8 cellular contexts compared by ENCODE assay signal in the genomic region with DNA sequence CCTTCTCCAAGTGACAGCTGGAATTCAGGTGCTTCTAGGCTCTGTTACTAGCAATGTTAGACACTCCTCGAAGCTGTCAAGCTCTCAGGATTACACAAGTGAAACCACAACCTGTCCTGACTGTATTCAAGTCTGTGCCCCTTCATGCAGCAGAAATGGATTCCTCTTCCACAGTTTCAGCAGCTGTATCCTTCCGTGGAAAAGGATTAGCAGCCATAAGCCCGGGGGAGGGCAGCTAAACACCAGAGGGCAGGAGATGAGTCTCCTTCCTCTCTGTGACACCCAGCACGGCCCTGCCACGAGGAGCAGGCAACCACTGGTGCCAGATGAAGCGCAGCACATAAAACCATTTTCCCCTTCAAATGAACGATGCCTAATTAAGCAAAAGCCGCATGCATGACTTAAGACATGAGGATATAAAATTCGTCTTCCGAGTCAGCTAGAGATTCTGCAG. TPM values are rescaled to one million over a fixed set of nuclear protein-coding genes. Genes with fewer than 3 reads are reported as not detected.
DNase-seq lines count a peak whose midpoint lies in the region; ATAC-seq, FAIRE-seq and TF ChIP-seq lines count a peak whose summit lies in the region.

No MANE protein-coding gene starts in this region.

- H3K9me3 ChIP-seq in HepG2 (ENCODE audit: low read length) = no peaks in the 10 kb centered on the region

- TF ChIP-seq EP300 in HepG2 (IDR thresholded peaks at IDR 0.05; ENCODE audit: low read depth in 2 of 2, low read length in 2 of 2) (no peak), HepG2 (CRISPR knock-in tag; IDR thresholded peaks at IDR 0.05; ENCODE audit: borderline replicate concordance) (no peak)

- H3K4me2 ChIP-seq in HepG2 (ENCODE audit: low read depth, low read length) = peak overlapping the region; percentile 89

- H3K4me1 Mint-ChIP-seq in chondrocyte (ENCODE audit: low read depth) = peaks cover 57% of the 10 kb centered on the region

- 15% methylated on average over 9 of the region's 10 CpGs for WGBS in HepG2 (ENCODE audit: low lambda C conversion rate)

- no peaks in the 10 kb centered on the region for H3K79me2 ChIP-seq in HepG2 (ENCODE audit: insufficient read depth, low read length)

- no peak overlapping the region for H3K27ac ChIP-seq in HepG2 (ENCODE audit: extremely low read length, insufficient read depth, low read length)

- CTCF ChIA-PET in HepG2 (lab: Yijun Ruan, JAX; ENCODE audit: low intra/inter-chr PET ratio, low total read pairs) = no interaction called here

- peak overlapping the region; percentile 70 for H3K4me3 Mint-ChIP-seq in chondrocyte (ENCODE audit: unreplicated experiment)

- H4K20me1 ChIP-seq in HepG2 (ENCODE audit: insufficient read depth, low read length) = no peaks in the 10 kb centered on the region

- BruUV-seq in HepG2 (replicated peaks; lab: Mats Ljungman, UMichigan) = no TSS peak

- POLR2A ChIA-PET in HepG2 (lab: Yijun Ruan, JAX) = no interaction called here

- peak overlapping the region; percentile 58 to 80 (median 69) for H3K4me3 ChIP-seq in HepG2 (replicated peaks in 1 of 3; ENCODE audit: insufficient read depth in 1 of 3, low read depth in 2 of 3, low read length in 3 of 3)

- H3K9ac ChIP-seq in HepG2 (ENCODE audit: insufficient read depth, low read depth, low read length) = no peak overlapping the region

- no peaks in the 10 kb centered on the region for H3K36me3 ChIP-seq in HepG2 (replicated peaks in 1 of 2; ENCODE audit: control insufficient read depth in 1 of 2, insufficient read depth in 2 of 2, low read length in 2 of 2)

- ATAC-seq in HepG2 (peak; percentile 45), GM21737 (IDR thresholded peaks at IDR 0.05; ENCODE audit: unreplicated experiment) (no peak), GM18502 (IDR thresholded peaks at IDR 0.05; ENCODE audit: poor library complexity, unreplicated experiment) (no peak)

- intact Hi-C loops in HepG2 (cut with micrococcal nuclease; ENCODE audit: unreplicated experiment) = loop anchor here (2.0 kb wide), 1 partner anchor 135 kb away; no protein-coding TSS in a partner anchor

- peak overlapping the region; percentile 8 for H2AFZ ChIP-seq in HepG2 (ENCODE audit: low read length)

- peaks cover 4 to 31% of the 10 kb centered on the region in 2 experiments for H3K27me3 ChIP-seq in HepG2 (ENCODE audit: control insufficient read depth in 1 of 2, insufficient read depth in 2 of 2, low read length in 2 of 2)

- in situ Hi-C loops in HepG2 (cut with HindIII; ENCODE audit: extremely low pct_ligation_motif_present, low pct_unique_long_range_greater_than_20kb) = no loop called here

- H3K27me3 Mint-ChIP-seq in chondrocyte (ENCODE audit: low read depth) = no peaks in the 10 kb centered on the region

- peak; percentile 29 for DNase-seq in GF-D8 (lab: John Stamatoyannopoulos, UW)
- DNase-seq in NCI-H1694 treated with DMSO at 0.1 percent for 48 hours (lab: John Stamatoyannopoulos, UW) = peak; percentile 66
- peak; percentile 36 for DNase-seq in activated CD4-positive, alpha-beta T cell treated with anti-CD3 and anti-CD28 coated beads for 1 hour
- no peak for DNase-seq in chondrocyte (ENCODE audit: low spot score)
- no peak for DNase-seq in HepG2 (ENCODE audit: low spot score)
- DNase-seq in stimulated activated CD4-positive, alpha-beta T cell treated with anti-CD3 and anti-CD28 coated beads, Interleukin-4, amount 100 ng/mL, for 4 hours = peak; percentile 21 to 48

- no peak for FAIRE-seq in HepG2 (lab: Jason Lieb, UNC)

- no peaks in the 10 kb centered on the region for H3K9me3 Mint-ChIP-seq in chondrocyte (ENCODE audit: low read depth)

- TF ChIP-seq POLR2A in HepG2 (IDR thresholded peaks at IDR 0.05; ENCODE audit: insufficient read depth in 1 of 2, low read depth in 2 of 2, low read length in 2 of 2) = no peak

- peak overlapping the region; percentile 92 for H3K27ac Mint-ChIP-seq in chondrocyte (ENCODE audit: unreplicated experiment)

- TF ChIP-seq CTCF in chondrocyte (IDR thresholded peaks at IDR 0.05) = peak; percentile 57
- peak; percentile 37 for TF ChIP-seq CTCF in HepG2 (CRISPR knock-in tag; IDR thresholded peaks at IDR 0.05)

- H3K4me1 ChIP-seq in HepG2 (ENCODE audit: insufficient read depth, low read length) = peaks cover 25% of the 10 kb centered on the region

- TF ChIP-seq RAD21 in HepG2 (CRISPR knock-in tag; IDR thresholded peaks at IDR 0.05) = no peak

- H3K36me3 Mint-ChIP-seq in chondrocyte (ENCODE audit: low read depth) = no peaks in the 10 kb centered on the region

TF ChIP-seq in HepG2, 621 proteins besides CTCF, POLR2A, EP300 and RAD21 (continues in another document):
- 0 out of 2 replicates have a peak, but pooled peaks have one; percentile 27 for TF ChIP-seq ZNF274 (CRISPR knock-in tag; IDR thresholded peaks at IDR 0.05)
- TF ChIP-seq, protein P1, sequence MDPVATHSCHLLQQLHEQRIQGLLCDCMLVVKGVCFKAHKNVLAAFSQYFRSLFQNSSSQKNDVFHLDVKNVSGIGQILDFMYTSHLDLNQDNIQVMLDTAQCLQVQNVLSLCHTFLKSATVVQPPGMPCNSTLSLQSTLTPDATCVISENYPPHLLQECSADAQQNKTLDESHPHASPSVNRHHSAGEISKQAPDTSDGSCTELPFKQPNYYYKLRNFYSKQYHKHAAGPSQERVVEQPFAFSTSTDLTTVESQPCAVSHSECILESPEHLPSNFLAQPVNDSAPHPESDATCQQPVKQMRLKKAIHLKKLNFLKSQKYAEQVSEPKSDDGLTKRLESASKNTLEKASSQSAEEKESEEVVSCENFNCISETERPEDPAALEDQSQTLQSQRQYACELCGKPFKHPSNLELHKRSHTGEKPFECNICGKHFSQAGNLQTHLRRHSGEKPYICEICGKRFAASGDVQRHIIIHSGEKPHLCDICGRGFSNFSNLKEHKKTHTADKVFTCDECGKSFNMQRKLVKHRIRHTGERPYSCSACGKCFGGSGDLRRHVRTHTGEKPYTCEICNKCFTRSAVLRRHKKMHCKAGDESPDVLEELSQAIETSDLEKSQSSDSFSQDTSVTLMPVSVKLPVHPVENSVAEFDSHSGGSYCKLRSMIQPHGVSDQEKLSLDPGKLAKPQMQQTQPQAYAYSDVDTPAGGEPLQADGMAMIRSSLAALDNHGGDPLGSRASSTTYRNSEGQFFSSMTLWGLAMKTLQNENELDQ (CRISPR knock-in tag; IDR thresholded peaks at IDR 0.05; ENCODE audit: borderline replicate concordance) = no peak
- TF ChIP-seq, protein P2, sequence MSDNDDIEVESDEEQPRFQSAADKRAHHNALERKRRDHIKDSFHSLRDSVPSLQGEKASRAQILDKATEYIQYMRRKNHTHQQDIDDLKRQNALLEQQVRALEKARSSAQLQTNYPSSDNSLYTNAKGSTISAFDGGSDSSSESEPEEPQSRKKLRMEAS (IDR thresholded peaks at IDR 0.05) = peak; percentile 79
- no peak for TF ChIP-seq NFYC (CRISPR knock-in tag; IDR thresholded peaks at IDR 0.05)
- TF ChIP-seq ZNF44 (CRISPR knock-in tag; IDR thresholded peaks at IDR 0.05) = 0 out of 2 replicates have a peak, but pooled peaks have one; percentile 35
- no peak for TF ChIP-seq ZNF484 (CRISPR knock-in tag; IDR thresholded peaks at IDR 0.05; ENCODE audit: borderline replicate concordance, low read depth)
- TF ChIP-seq RXRB (CRISPR knock-in tag; IDR thresholded peaks at IDR 0.05; ENCODE audit: borderline replicate concordance) = 0 out of 2 replicates have a peak, but pooled peaks have one; percentile 2
- TF ChIP-seq ZNF124 (CRISPR knock-in tag; IDR thresholded peaks at IDR 0.05) = no peak
- TF ChIP-seq, protein P3, sequence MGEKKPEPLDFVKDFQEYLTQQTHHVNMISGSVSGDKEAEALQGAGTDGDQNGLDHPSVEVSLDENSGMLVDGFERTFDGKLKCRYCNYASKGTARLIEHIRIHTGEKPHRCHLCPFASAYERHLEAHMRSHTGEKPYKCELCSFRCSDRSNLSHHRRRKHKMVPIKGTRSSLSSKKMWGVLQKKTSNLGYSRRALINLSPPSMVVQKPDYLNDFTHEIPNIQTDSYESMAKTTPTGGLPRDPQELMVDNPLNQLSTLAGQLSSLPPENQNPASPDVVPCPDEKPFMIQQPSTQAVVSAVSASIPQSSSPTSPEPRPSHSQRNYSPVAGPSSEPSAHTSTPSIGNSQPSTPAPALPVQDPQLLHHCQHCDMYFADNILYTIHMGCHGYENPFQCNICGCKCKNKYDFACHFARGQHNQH (CRISPR knock-in tag; IDR thresholded peaks at IDR 0.05) = 0 out of 2 replicates have a peak, but pooled peaks have one; percentile 25

RNA-seq across cellular contexts. Expression of gene ST3GAL5, which starts 1.2 kb away (rescaled TPM):
- total RNA-seq in chondrocyte (20.0 to 48.1 TPM (median 20.6 TPM) in 3 replicates), HepG2 (2016; rRNA removed; fragmentation: Illumina TruSeq; extraction: Trizol) (1.3 TPM in 2 replicates)
- total RNA-seq in HepG2 (2016; cell fraction: cytosol; rRNA removed; fragmentation: Illumina TruSeq; extraction: Trizol; ENCODE audit: low read depth) = 1.4 and 2.7 TPM in 2 replicates
- 1.3 and 1.4 TPM in 2 replicates for total RNA-seq in HepG2 (2016; cell fraction: insoluble cytoplasmic fraction; rRNA removed; fragmentation: Illumina TruSeq; extraction: Trizol)
- 3.0 and 3.4 TPM in 2 replicates for total RNA-seq in HepG2 (2016; cell fraction: membrane; rRNA removed; fragmentation: Illumina TruSeq; extraction: Trizol)
- total RNA-seq in HepG2 (2016; cell fraction: nucleus; rRNA removed; fragmentation: Illumina TruSeq; extraction: Trizol) = 1.9 and 2.0 TPM in 2 replicates
- polyA plus RNA-seq in HepG2 (2011; rRNA removed) = 2.0 and 2.1 TPM in 2 replicates
- polyA plus RNA-seq in HepG2 (2011; cell fraction: cytosol; rRNA removed) = 0.91 and 1.9 TPM in 2 replicates
- 1.2 and 1.9 TPM in 2 replicates for polyA plus RNA-seq in HepG2 (2011; cell fraction: nucleus; rRNA removed)
- 1.2 and 1.4 TPM in 2 replicates for polyA plus RNA-seq in HepG2 (2012)
- 2.0 and 2.2 TPM in 2 replicates for polyA plus RNA-seq in HepG2 (2016; cell fraction: cytosol; fragmentation: Illumina TruSeq; extraction: Trizol; ENCODE audit: low read depth)
- polyA plus RNA-seq in HepG2 (2016; cell fraction: insoluble cytoplasmic fraction; fragmentation: Illumina TruSeq; extraction: Trizol; ENCODE audit: low read depth) = 1.2 and 1.5 TPM in 2 replicates
- polyA plus RNA-seq in HepG2 (2016; cell fraction: membrane; fragmentation: Illumina TruSeq; extraction: Trizol; ENCODE audit: low read depth) = 1.9 and 2.8 TPM in 2 replicates
- 2.6 and 2.7 TPM in 2 replicates for polyA plus RNA-seq in HepG2 (2016; cell fraction: nucleus; fragmentation: Illumina TruSeq; extraction: Trizol; ENCODE audit: insufficient read depth, low read depth)
- 1.2 and 2.0 TPM in 2 replicates for polyA minus RNA-seq in HepG2 (2011; rRNA and poly(A)+ RNA removed; ENCODE audit: low replicate concordance)
- 0.97 and 1.6 TPM in 2 replicates for polyA minus RNA-seq in HepG2 (2011; cell fraction: cytosol; rRNA and poly(A)+ RNA removed)
- 5.7 and 6.5 TPM in 2 replicates for polyA minus RNA-seq in HepG2 (2011; cell fraction: nucleus; rRNA and poly(A)+ RNA removed)

Comparison
In these comparisons a context has a peak if more than half of its experiments do, and no peak if none do; other contexts are left out.
1. DNase-seq: peak in GF-D8 (single experiment), NCI-H1694 treated with DMSO at 0.1 percent for 48 hours (single experiment), activated CD4-positive, alpha-beta T cell treated with anti-CD3 and anti-CD28 coated beads for 1 hour (single experiment) and stimulated activated CD4-positive, alpha-beta T cell treated with anti-CD3 and anti-CD28 coated beads, Interleukin-4, amount 100 ng/mL, for 4 hours (2 of 2); none in chondrocyte (single experiment) and HepG2 (single experiment).